1 cellular context compared by ENCODE assay signal in the genomic region with DNA sequence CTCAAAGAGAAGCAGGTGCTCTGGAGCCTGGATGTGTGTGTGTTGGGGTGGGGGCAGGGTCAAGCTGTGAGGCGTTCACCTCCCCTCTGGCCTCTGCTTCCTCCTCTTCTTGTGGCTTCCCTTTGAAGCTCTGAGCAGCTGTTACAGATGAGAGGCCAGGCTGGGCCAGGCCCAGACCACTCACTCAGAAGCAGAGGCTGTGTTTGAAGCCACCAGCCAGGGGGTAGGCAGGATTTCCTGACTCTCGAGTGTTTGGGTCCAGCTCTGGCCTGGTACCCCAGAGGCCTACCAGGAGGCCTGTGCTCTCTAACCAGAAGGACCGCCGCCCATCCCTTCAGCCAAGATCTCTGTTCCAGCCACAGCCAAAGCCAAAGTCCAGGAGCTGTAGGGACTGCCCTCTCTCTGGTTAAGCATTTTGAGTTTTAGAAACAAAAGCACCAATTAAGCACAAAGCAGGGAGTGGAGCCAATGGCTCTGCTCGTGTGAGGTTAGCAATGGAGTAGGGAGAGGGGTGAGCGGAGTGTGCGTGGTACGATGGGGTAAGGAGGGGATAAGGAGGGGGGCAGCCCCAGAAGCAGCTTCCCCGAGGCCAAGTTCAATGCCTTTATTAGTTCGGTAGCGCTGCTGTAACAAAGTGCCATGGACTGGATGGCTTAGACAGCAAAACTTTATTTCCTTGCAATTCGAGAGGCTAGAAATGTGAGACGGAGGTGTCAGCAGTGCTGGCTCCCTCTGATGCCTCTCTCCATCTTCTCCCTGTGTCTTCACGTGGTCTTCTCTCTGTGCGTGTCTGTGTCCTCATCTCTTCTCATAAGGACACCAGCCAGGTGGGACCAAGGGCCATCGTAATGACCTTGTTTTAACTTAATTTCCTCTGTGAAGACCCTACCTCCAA.
TF ChIP-seq lines count a peak whose summit lies in the region.

No MANE protein-coding gene starts in this region.

TF ChIP-seq in GM23338, 12 proteins besides CTCF, POLR2A, EP300 and RAD21 (continued from another document):
- TF ChIP-seq, protein P1, sequence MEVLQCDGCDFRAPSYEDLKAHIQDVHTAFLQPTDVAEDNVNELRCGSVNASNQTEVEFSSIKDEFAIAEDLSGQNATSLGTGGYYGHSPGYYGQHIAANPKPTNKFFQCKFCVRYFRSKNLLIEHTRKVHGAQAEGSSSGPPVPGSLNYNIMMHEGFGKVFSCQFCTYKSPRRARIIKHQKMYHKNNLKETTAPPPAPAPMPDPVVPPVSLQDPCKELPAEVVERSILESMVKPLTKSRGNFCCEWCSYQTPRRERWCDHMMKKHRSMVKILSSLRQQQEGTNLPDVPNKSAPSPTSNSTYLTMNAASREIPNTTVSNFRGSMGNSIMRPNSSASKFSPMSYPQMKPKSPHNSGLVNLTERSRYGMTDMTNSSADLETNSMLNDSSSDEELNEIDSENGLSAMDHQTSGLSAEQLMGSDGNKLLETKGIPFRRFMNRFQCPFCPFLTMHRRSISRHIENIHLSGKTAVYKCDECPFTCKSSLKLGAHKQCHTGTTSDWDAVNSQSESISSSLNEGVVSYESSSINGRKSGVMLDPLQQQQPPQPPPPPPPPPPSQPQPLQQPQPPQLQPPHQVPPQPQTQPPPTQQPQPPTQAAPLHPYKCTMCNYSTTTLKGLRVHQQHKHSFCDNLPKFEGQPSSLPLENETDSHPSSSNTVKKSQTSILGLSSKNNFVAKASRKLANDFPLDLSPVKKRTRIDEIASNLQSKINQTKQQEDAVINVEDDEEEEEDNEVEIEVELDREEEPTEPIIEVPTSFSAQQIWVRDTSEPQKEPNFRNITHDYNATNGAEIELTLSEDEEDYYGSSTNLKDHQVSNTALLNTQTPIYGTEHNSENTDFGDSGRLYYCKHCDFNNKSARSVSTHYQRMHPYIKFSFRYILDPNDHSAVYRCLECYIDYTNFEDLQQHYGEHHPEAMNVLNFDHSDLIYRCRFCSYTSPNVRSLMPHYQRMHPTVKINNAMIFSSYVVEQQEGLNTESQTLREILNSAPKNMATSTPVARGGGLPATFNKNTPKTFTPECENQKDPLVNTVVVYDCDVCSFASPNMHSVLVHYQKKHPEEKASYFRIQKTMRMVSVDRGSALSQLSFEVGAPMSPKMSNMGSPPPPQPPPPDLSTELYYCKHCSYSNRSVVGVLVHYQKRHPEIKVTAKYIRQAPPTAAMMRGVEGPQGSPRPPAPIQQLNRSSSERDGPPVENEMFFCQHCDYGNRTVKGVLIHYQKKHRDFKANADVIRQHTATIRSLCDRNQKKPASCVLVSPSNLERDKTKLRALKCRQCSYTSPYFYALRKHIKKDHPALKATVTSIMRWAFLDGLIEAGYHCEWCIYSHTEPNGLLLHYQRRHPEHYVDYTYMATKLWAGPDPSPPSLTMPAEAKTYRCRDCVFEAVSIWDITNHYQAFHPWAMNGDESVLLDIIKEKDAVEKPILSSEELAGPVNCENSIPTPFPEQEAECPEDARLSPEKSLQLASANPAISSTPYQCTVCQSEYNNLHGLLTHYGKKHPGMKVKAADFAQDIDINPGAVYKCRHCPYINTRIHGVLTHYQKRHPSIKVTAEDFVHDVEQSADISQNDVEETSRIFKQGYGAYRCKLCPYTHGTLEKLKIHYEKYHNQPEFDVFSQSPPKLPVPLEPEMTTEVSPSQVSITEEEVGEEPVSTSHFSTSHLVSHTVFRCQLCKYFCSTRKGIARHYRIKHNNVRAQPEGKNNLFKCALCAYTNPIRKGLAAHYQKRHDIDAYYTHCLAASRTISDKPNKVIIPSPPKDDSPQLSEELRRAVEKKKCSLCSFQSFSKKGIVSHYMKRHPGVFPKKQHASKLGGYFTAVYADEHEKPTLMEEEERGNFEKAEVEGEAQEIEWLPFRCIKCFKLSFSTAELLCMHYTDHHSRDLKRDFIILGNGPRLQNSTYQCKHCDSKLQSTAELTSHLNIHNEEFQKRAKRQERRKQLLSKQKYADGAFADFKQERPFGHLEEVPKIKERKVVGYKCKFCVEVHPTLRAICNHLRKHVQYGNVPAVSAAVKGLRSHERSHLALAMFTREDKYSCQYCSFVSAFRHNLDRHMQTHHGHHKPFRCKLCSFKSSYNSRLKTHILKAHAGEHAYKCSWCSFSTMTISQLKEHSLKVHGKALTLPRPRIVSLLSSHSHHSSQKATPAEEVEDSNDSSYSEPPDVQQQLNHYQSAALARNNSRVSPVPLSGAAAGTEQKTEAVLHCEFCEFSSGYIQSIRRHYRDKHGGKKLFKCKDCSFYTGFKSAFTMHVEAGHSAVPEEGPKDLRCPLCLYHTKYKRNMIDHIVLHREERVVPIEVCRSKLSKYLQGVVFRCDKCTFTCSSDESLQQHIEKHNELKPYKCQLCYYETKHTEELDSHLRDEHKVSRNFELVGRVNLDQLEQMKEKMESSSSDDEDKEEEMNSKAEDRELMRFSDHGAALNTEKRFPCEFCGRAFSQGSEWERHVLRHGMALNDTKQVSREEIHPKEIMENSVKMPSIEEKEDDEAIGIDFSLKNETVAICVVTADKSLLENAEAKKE (CRISPR knock-in tag; IDR thresholded peaks at IDR 0.05) = no peak
- TF ChIP-seq EZH2phosphoT487 (IDR thresholded peaks at IDR 0.05; ENCODE audit: unreplicated experiment) = no peak
- TF ChIP-seq STAT1 (IDR thresholded peaks at IDR 0.05; ENCODE audit: unreplicated experiment) = no peak
- no peak for TF ChIP-seq ZNF331 (CRISPR knock-in tag; IDR thresholded peaks at IDR 0.05; ENCODE audit: low read depth)
- no peak for TF ChIP-seq ZNF114 (CRISPR knock-in tag; IDR thresholded peaks at IDR 0.05)
- TF ChIP-seq JUNB (IDR thresholded peaks at IDR 0.05; ENCODE audit: unreplicated experiment) = no peak
- TF ChIP-seq CREB1 (CRISPR knock-in tag; IDR thresholded peaks at IDR 0.05; ENCODE audit: low read depth) = no peak
- no peak for TF ChIP-seq NANOG (IDR thresholded peaks at IDR 0.05; ENCODE audit: borderline replicate concordance)
- no peak for TF ChIP-seq POLR2AphosphoS5 (IDR thresholded peaks at IDR 0.05; ENCODE audit: low read depth)
